Comparison of ENCODE assay signal across 25 cellular contexts in genomic region chr7:29993169-29993568, GRCh38. TPM values are rescaled to one million over a fixed set of nuclear protein-coding genes. Genes with fewer than 3 reads are reported as not detected.
DNase-seq lines count a peak whose midpoint lies in the region; ATAC-seq, FAIRE-seq and TF ChIP-seq lines count a peak whose summit lies in the region.
"Had no signal": no experiment of that assay in that cellular context is flagged by ENCODE, and none has a peak within 500 bp of the region (broad histone marks: within the 10 kb centered on the region; RNA-seq: fewer than 3 reads in every experiment).

No MANE protein-coding gene starts in this region.

- H3K27ac ChIP-seq in HEK293 (ENCODE audit: extremely low read depth, low read depth, low read length) (no peak overlapping the region), SJCRH30 (no peak overlapping the region)
- H3K27ac ChIP-seq: 22Rv1, A549, BLaER1 had no signal

- H3K4me1 ChIP-seq in HEK293 (ENCODE audit: control insufficient read depth, insufficient read depth, low read length) (no peaks in the 10 kb centered on the region), SJCRH30 (no peaks in the 10 kb centered on the region)
- H3K4me1 ChIP-seq: BE2C, BLaER1 had no signal

- no peaks in the 10 kb centered on the region for H3K9me3 ChIP-seq in HEK293 (ENCODE audit: control insufficient read depth, insufficient read depth, low read depth, low read length)
- H3K9me3 ChIP-seq in SJCRH30 (replicated peaks): no peaks in the 10 kb centered on the region; the same call in none of the 2 replicates
- H3K9me3 ChIP-seq: BE2C had no signal

- peak; percentile 87 for DNase-seq in DMS53 (lab: John Stamatoyannopoulos, UW)
- DNase-seq in SIG-M5 treated with dmso at 0.1 percent for 504 hours (lab: John Stamatoyannopoulos, UW; ENCODE audit: unreplicated experiment): no peak
- DNase-seq in occipital lobe (lab: John Stamatoyannopoulos, UW): no peak
- no peak for DNase-seq in SJCRH30
- DNase-seq: BE2C; C1 segment of cervical spinal cord; CD4-positive, alpha-beta memory T cell; CD4-positive, CD25-positive, alpha-beta regulatory T cell; CD8-positive, alpha-beta memory T cell; COR-L47; DMS 273 treated with DMSO at 0.1 percent for 48 hours; DMS153; DMS79; DND-41; EL; GF-D8 had no signal

- no peaks in the 10 kb centered on the region for H3K27me3 ChIP-seq in SJCRH30
- H3K27me3 ChIP-seq: BE2C had no signal

- TF ChIP-seq CTCF in HEK293 (tag by site-specific recombination; IDR thresholded peaks at IDR 0.05): no peak

- POLR2A ChIA-PET in HEK293 (lab: Yijun Ruan, JAX): interaction anchor here (0.7 kb wide), 1 partner anchor 35 kb away, joined by 3 read pairs; the partner anchor contains the start of gene PLEKHA8

- CTCF ChIA-PET in HEK293 (lab: Yijun Ruan, JAX): no interaction called here

- H3K36me3 ChIP-seq in HEK293 (ENCODE audit: control insufficient read depth in 2 of 2, insufficient read depth in 1 of 2, low read length in 2 of 2) (no peaks in the 10 kb centered on the region; a peak in 1 of 3 replicates), SJCRH30 (no peaks in the 10 kb centered on the region)

- peak; percentile 23 for FAIRE-seq in G401.6 (lab: Jason Lieb, UNC)
- peak; percentile 64 for FAIRE-seq in islet of Langerhans (lab: Jason Lieb, UNC)
- FAIRE-seq: A549, GM12891, GM19239 had no signal

- no peak overlapping the region for H3K4me3 ChIP-seq in HEK293 (ENCODE audit: low read depth, low read length)
- H3K4me3 ChIP-seq in SJCRH30: no peak overlapping the region
- H3K4me3 ChIP-seq: A549, BLaER1 had no signal

- ATAC-seq in GM21360 (IDR thresholded peaks at IDR 0.05; ENCODE audit: unreplicated experiment): no peak
- ATAC-seq: A549 had no signal

TF ChIP-seq in HEK293, 187 proteins besides CTCF, POLR2A, EP300 and RAD21:
- TF ChIP-seq SETDB1 (IDR thresholded peaks at IDR 0.05; ENCODE audit: insufficient read length, low read length) (peak; percentile 71), SALL2 (tag by site-specific recombination; IDR thresholded peaks at IDR 0.05; ENCODE audit: borderline replicate concordance) (no peak)

RNA-seq across cellular contexts. Expression of gene SCRN1, which starts 3.6 kb away (rescaled TPM):
- total RNA-seq in occipital lobe: 129 TPM
- 162 and 171 TPM in 2 replicates for total RNA-seq in SJCRH30 (2014; rRNA removed; shearing (Covaris generic))

RNA-seq across cellular contexts. Expression of gene FKBP14, which starts 33.3 kb away (rescaled TPM):
- 6.1 TPM for total RNA-seq in occipital lobe
- 23.7 and 29.7 TPM in 2 replicates for total RNA-seq in SJCRH30 (2014; rRNA removed; shearing (Covaris generic))

RNA-seq across cellular contexts. Expression of gene PLEKHA8, which starts 35.0 kb away (rescaled TPM):
- total RNA-seq in occipital lobe: 34.8 TPM
- 25.4 and 26.2 TPM in 2 replicates for total RNA-seq in SJCRH30 (2014; rRNA removed; shearing (Covaris generic))
